8 cellular contexts compared by ENCODE assay signal in genomic region chr5:179658179-179658856, GRCh38. TPM values are rescaled to one million over a fixed set of nuclear protein-coding genes. Genes with fewer than 3 reads are reported as not detected.
DNase-seq lines count a peak whose midpoint lies in the region; ATAC-seq and TF ChIP-seq lines count a peak whose summit lies in the region.
"Not testable (repeated sequence)": the region's sequence is repeated elsewhere in the genome, so short reads cannot be mapped to it uniquely, and the experiment has no call there.

No MANE protein-coding gene starts in this region.

- H3K27ac Mint-ChIP-seq in CD14-positive monocyte = peak overlapping the region in 5 of 7 donors; percentile 21 to 77 (median 61)
- not testable (repeated sequence) for H3K27ac Mint-ChIP-seq in activated CD8-positive, alpha-beta T cell treated with anti-CD3 and anti-CD28 coated beads, Interleukin-2, amount 10 ng/mL, durations not matched to agents 7 days and 5 days; endothelial cell (ENCODE audit: unreplicated experiment)

- H3K9me3 Mint-ChIP-seq in CD14-positive monocyte; activated CD8-positive, alpha-beta T cell treated with anti-CD3 and anti-CD28 coated beads, Interleukin-2, amount 10 ng/mL, durations not matched to agents 7 days and 5 days (ENCODE audit: insufficient read depth); endothelial cell (ENCODE audit: unreplicated experiment): not testable (repeated sequence)

- intact Hi-C loops in CD14-positive monocyte (cut with micrococcal nuclease); right lobe of liver (cut with DNase I): not testable (repeated sequence)

- CTCF ChIA-PET in activated CD8-positive, alpha-beta T cell treated with anti-CD3 and anti-CD28 coated beads, Interleukin-2, amount 10 ng/mL, durations not matched to agents 7 days and 5 days (lab: Charles Lee) = not testable (repeated sequence)

- not testable (repeated sequence) for TF ChIP-seq POLR2A in right lobe of liver (IDR thresholded peaks at IDR 0.05)

- not testable (repeated sequence) for H3K4me1 Mint-ChIP-seq in CD14-positive monocyte; activated CD8-positive, alpha-beta T cell treated with anti-CD3 and anti-CD28 coated beads, Interleukin-2, amount 10 ng/mL, durations not matched to agents 7 days and 5 days (ENCODE audit: low read depth); endothelial cell (ENCODE audit: unreplicated experiment)

- not testable (repeated sequence) for H3K27me3 ChIP-seq in right lobe of liver

- 5% methylated on average over 9 of the region's 29 CpGs for WGBS in right lobe of liver (ENCODE audit: insufficient coverage, low coverage, low lambda C conversion rate, missing lambda C conversion rate)

- POLR2A ChIA-PET in activated CD8-positive, alpha-beta T cell treated with anti-CD3 and anti-CD28 coated beads, Interleukin-2, amount 10 ng/mL, durations not matched to agents 7 days and 5 days (lab: Charles Lee) = interaction anchor here (1.3 kb wide), 1 partner anchor 35 kb away, joined by 6 read pairs; the partner anchor contains the start of gene HNRNPH1

- not testable (repeated sequence) for H3K36me3 Mint-ChIP-seq in CD14-positive monocyte; activated CD8-positive, alpha-beta T cell treated with anti-CD3 and anti-CD28 coated beads, Interleukin-2, amount 10 ng/mL, durations not matched to agents 7 days and 5 days (ENCODE audit: low read depth); endothelial cell (ENCODE audit: low read depth, unreplicated experiment)

- H3K4me1 ChIP-seq in right lobe of liver = not testable (repeated sequence)

- peak; percentile 74 for ATAC-seq in GM19395 (IDR thresholded peaks at IDR 0.05; ENCODE audit: unreplicated experiment)
- peak; percentile 51 for ATAC-seq in HG03045 (IDR thresholded peaks at IDR 0.05; ENCODE audit: unreplicated experiment)
- ATAC-seq in activated CD8-positive, alpha-beta T cell treated with anti-CD3 and anti-CD28 coated beads, Interleukin-2, amount 10 ng/mL, durations not matched to agents 7 days and 5 days = peak; percentile 81
- ATAC-seq in right lobe of liver = peak; percentile 50 to 58 (median 56)

- H3K27ac ChIP-seq in right lobe of liver = not testable (repeated sequence)
- H3K27ac ChIP-seq in skin epidermis = peak overlapping the region in 7 of 21 experiments; percentile 3 to 54 (median 34)

- not testable (repeated sequence) for DNase-seq in CD14-positive monocyte (ENCODE audit: low spot score); activated CD8-positive, alpha-beta T cell treated with anti-CD3 and anti-CD28 coated beads, Interleukin-2, amount 10 ng/mL, durations not matched to agents 7 days and 5 days; endothelial cell (ENCODE audit: low spot score); right lobe of liver
- DNase-seq in NCI-H69 (lab: John Stamatoyannopoulos, UW) = peak; percentile 55

- H3K9me3 ChIP-seq in right lobe of liver = not testable (repeated sequence)

- H3K4me3 Mint-ChIP-seq in CD14-positive monocyte (peak overlapping the region; percentile 83 to 91), endothelial cell (ENCODE audit: unreplicated experiment) (peak overlapping the region; percentile 86)
- H3K4me3 Mint-ChIP-seq in activated CD8-positive, alpha-beta T cell treated with anti-CD3 and anti-CD28 coated beads, Interleukin-2, amount 10 ng/mL, durations not matched to agents 7 days and 5 days = peak overlapping the region; percentile 81

- H3K36me3 ChIP-seq in right lobe of liver = not testable (repeated sequence)

- peak; percentile 29 for TF ChIP-seq CTCF in CD14-positive monocyte (IDR thresholded peaks at IDR 0.05)
- not testable (repeated sequence) for TF ChIP-seq CTCF in endothelial cell (IDR thresholded peaks at IDR 0.05; ENCODE audit: unreplicated experiment); right lobe of liver (IDR thresholded peaks at IDR 0.05)

- H3K27me3 Mint-ChIP-seq in CD14-positive monocyte (ENCODE audit: low read depth in 3 of 3); activated CD8-positive, alpha-beta T cell treated with anti-CD3 and anti-CD28 coated beads, Interleukin-2, amount 10 ng/mL, durations not matched to agents 7 days and 5 days (ENCODE audit: low read depth); endothelial cell (ENCODE audit: unreplicated experiment): not testable (repeated sequence)

- H3K4me3 ChIP-seq in right lobe of liver (peak overlapping the region; percentile 31 to 45 (median 44)), skin epidermis (peak overlapping the region; percentile 33 to 52 (median 42))

RNA-seq across cellular contexts. Expression of gene CBY3, which starts 22.5 kb away (rescaled TPM):
- not detected for polyA plus RNA-seq in CD14-positive monocyte
- under 1 TPM in 1 of 2 experiments, not detected in 1; 0.55 TPM for total RNA-seq in activated CD8-positive, alpha-beta T cell treated with anti-CD3 and anti-CD28 coated beads, Interleukin-2, amount 10 ng/mL, durations not matched to agents 7 days and 5 days
- total RNA-seq in endothelial cell (ENCODE audit: unreplicated experiment) = not detected
- total RNA-seq in right lobe of liver = not detected

RNA-seq across cellular contexts. Expression of gene HNRNPH1, which starts 34.8 kb away (rescaled TPM):
- polyA plus RNA-seq in CD14-positive monocyte = 10 to 100 TPM; 47.4 to 51.9 TPM
- 100 to 1,000 TPM; 869 to 884 TPM for total RNA-seq in activated CD8-positive, alpha-beta T cell treated with anti-CD3 and anti-CD28 coated beads, Interleukin-2, amount 10 ng/mL, durations not matched to agents 7 days and 5 days
- total RNA-seq in endothelial cell (ENCODE audit: unreplicated experiment) (852 TPM), right lobe of liver (100 to 1,000 TPM; 140 to 305 (median 219) TPM)

RNA-seq across cellular contexts. Expression of gene CANX, which starts 40.4 kb away (rescaled TPM):
- polyA plus RNA-seq in CD14-positive monocyte = 100 to 1,000 TPM; 259 to 368 TPM
- total RNA-seq in activated CD8-positive, alpha-beta T cell treated with anti-CD3 and anti-CD28 coated beads, Interleukin-2, amount 10 ng/mL, durations not matched to agents 7 days and 5 days = 100 to 1,000 TPM; 352 to 366 TPM
- 568 TPM for total RNA-seq in endothelial cell (ENCODE audit: unreplicated experiment)
- 100 to 1,000 TPM; 363 to 606 (median 456) TPM for total RNA-seq in right lobe of liver
